In the genomic region with DNA sequence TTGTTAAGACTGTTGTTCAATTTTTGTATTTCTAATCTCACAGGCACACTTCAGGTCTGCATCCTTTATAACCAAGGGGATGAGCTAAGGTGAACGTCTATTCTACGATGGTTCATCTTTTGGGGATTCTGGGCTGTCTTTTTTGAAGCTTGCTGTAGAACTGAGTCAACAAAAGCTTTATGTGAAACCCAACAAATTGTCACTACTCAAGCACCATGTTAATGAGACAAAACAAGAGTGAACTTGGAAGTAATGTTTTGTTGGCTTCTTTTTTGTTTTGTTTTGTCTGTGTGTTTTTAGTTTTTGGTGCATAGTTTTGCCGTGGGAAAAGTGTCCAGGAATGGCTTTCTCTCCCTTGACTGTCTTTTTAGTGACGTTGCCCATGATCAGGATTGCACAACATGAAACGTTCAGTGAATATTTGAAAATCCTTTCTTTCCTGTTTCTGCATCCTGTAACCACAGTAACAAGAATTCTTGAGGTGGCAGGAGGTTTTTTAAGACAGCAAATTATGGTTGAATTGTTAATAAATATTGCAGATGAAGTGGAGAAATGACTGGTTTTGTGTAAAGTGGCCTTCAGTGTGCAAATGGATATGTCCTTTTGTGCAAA, we compare ENCODE assay signal across 18 cellular contexts.
A peak's percentile ranks its signal among the peaks of the same experiment; 100 is the strongest.
DNase-seq lines count a peak whose midpoint lies in the region; ATAC-seq and TF ChIP-seq lines count a peak whose summit lies in the region.
"Had no signal": no experiment of that assay in that cellular context is flagged by ENCODE, and none has a peak within 500 bp of the region (broad histone marks: within the 10 kb centered on the region; RNA-seq: fewer than 3 reads in every experiment).

No MANE protein-coding gene starts in this region.

- H4K5ac ChIP-seq in H9 (ENCODE audit: insufficient read length, low read depth, low read length) = no peak overlapping the region

- no peak overlapping the region for H3K4ac ChIP-seq in H9 (ENCODE audit: low read depth, low read length)

- H3K23me2 ChIP-seq in H9 (ENCODE audit: insufficient read length, low read depth, low read length, poor library complexity, severe bottlenecking) = no peaks in the 10 kb centered on the region

- H4K8ac ChIP-seq in H9 (replicated peaks; ENCODE audit: insufficient read length, low read depth, low read length) = no peak overlapping the region

- H3K4me1 Mint-ChIP-seq in H9 = peaks cover 0 to 2% of the 10 kb centered on the region in 2 experiments; a peak in 1 of 4 replicates
- H3K4me1 Mint-ChIP-seq: natural killer cell had no signal

- no peak overlapping the region for H3T11ph ChIP-seq in H9 (ENCODE audit: low read length)

- H4K91ac ChIP-seq in H9 (ENCODE audit: insufficient read length, low read depth, low read length) = no peak overlapping the region

- H2BK12ac ChIP-seq in H9 (ENCODE audit: insufficient read length, low read depth, low read length) = no peak overlapping the region

- H3K56ac ChIP-seq in H9 (ENCODE audit: insufficient read length, low read depth, low read length) = no peak overlapping the region

- H2AK5ac ChIP-seq in H9 (ENCODE audit: insufficient read length, low read length) = no peak overlapping the region

- no peak for ATAC-seq in HG03565 (IDR thresholded peaks at IDR 0.05; ENCODE audit: unreplicated experiment)
- ATAC-seq: natural killer cell had no signal

- H3K79me2 ChIP-seq in H9 (ENCODE audit: insufficient read depth, low read length) = no peaks in the 10 kb centered on the region

- no peaks in the 10 kb centered on the region for H3K9me3 Mint-ChIP-seq in H9
- H3K9me3 Mint-ChIP-seq: activated CD4-positive, alpha-beta memory T cell treated with anti-CD3 and anti-CD28 coated beads for 36 hours; natural killer cell had no signal

- H3K14ac ChIP-seq in H9 (ENCODE audit: insufficient read depth, low read length) = no peak overlapping the region

- H3K4me1 ChIP-seq in H9 (ENCODE audit: insufficient read depth, low read length) = no peaks in the 10 kb centered on the region
- H3K4me1 ChIP-seq: colonic mucosa, transverse colon had no signal

- no peak overlapping the region for H3K9ac ChIP-seq in H9 (ENCODE audit: extremely low read depth, insufficient read length, low read length)

- H4K20me1 ChIP-seq in H9 (ENCODE audit: control insufficient read depth, insufficient read depth, insufficient read length) = no peaks in the 10 kb centered on the region

- no peak overlapping the region for H2BK20ac ChIP-seq in H9 (ENCODE audit: low read depth, low read length, poor library complexity, severe bottlenecking)

- H3K27ac ChIP-seq in H9 (ENCODE audit: insufficient read length, low read depth, low read length) = no peak overlapping the region
- H3K27ac ChIP-seq: adrenal gland, colonic mucosa, transverse colon had no signal

- H3K79me1 ChIP-seq in H9 (ENCODE audit: insufficient read depth, low read depth, low read length, poor library complexity, severe bottlenecking) = no peaks in the 10 kb centered on the region

- no peak overlapping the region for H3K23ac ChIP-seq in H9 (ENCODE audit: insufficient read length, low read depth, low read length)

- no peak overlapping the region for H2AFZ ChIP-seq in H9 (ENCODE audit: low read length)

- H3K27me3 Mint-ChIP-seq in H9 (ENCODE audit: low read depth) = no peaks in the 10 kb centered on the region; the same call in 1 of the 2 replicates

- no peak overlapping the region for H3K18ac ChIP-seq in H9 (ENCODE audit: insufficient read length, low read depth, low read length)

- H2BK15ac ChIP-seq in H9 (ENCODE audit: low read depth, low read length) = no peak overlapping the region

- H2BK5ac ChIP-seq in H9 (ENCODE audit: insufficient read length, low read length) = no peak overlapping the region

- H3K36me3 Mint-ChIP-seq in H9 (ENCODE audit: insufficient read depth in 1 of 3, low read depth in 3 of 3) = no peaks in the 10 kb centered on the region
- H3K36me3 Mint-ChIP-seq: activated CD4-positive, alpha-beta memory T cell treated with anti-CD3 and anti-CD28 coated beads for 36 hours; natural killer cell had no signal

- no peaks in the 10 kb centered on the region for H3K9me3 ChIP-seq in H9 (ENCODE audit: control insufficient read depth, low read depth, low read length)
- H3K9me3 ChIP-seq: adrenal gland, colonic mucosa, transverse colon had no signal

- no peak for TF ChIP-seq CTCF in AG09309 (IDR thresholded peaks at IDR 0.05; ENCODE audit: control insufficient read depth, insufficient read depth, low read depth, low read length, missing control alignments)
- TF ChIP-seq CTCF in cardiac fibroblast (IDR thresholded peaks at IDR 0.05; ENCODE audit: low read depth, low read length) = no peak
- no peak for TF ChIP-seq CTCF in H9 (conservative IDR thresholded peaks at IDR 0.05)

- no peak overlapping the region for H2BK120ac ChIP-seq in H9 (ENCODE audit: low read depth, low read length, poor library complexity, severe bottlenecking)

- H3K4me2 ChIP-seq in H9 (ENCODE audit: insufficient read depth, insufficient read length, low read length) = no peak overlapping the region

- no peak overlapping the region; a peak in 1 of 5 replicates for H3K4me3 Mint-ChIP-seq in H9
- H3K4me3 Mint-ChIP-seq: activated CD4-positive, alpha-beta memory T cell treated with anti-CD3 and anti-CD28 coated beads for 36 hours; natural killer cell had no signal

- no CpG with 5 or more reads among the region's 5 CpGs for WGBS in H9 (ENCODE audit: extremely low coverage, insufficient read length, low lambda C conversion rate)

- H3K4me3 ChIP-seq in AG09309 (ENCODE audit: control insufficient read depth, low read depth, low read length) = no peak overlapping the region
- no peak overlapping the region for H3K4me3 ChIP-seq in cardiac fibroblast (replicated peaks in 1 of 2; ENCODE audit: low read depth in 2 of 2, low read length in 2 of 2)
- H3K4me3 ChIP-seq: adrenal gland, colonic mucosa, transverse colon had no signal

- H3K27me3 ChIP-seq in H9 (ENCODE audit: insufficient read depth, low read length) = no peaks in the 10 kb centered on the region
- H3K27me3 ChIP-seq: adrenal gland, colonic mucosa, transverse colon had no signal

- no peak overlapping the region for H3K27ac Mint-ChIP-seq in H9
- H3K27ac Mint-ChIP-seq: activated CD4-positive, alpha-beta memory T cell treated with anti-CD3 and anti-CD28 coated beads for 36 hours; natural killer cell had no signal

- DNase-seq in AG09309 (ENCODE audit: low read depth) (peak; percentile 56), HT1080 (ENCODE audit: low read depth) (peak; percentile 38), cardiac fibroblast (ENCODE audit: low read depth in 2 of 2) (peak; percentile 86 to 93), myocyte (ENCODE audit: low read depth) (peak; percentile 55), HPDE6-E6E7 (ENCODE audit: extremely low spot score) (no peak), H9 (no peak)
- no peak for DNase-seq in activated CD4-positive, alpha-beta T cell treated with anti-CD3 and anti-CD28 coated beads, Interleukin-2, amount 50 U/mL, for 4 hours
- DNase-seq: activated CD4-positive, alpha-beta memory T cell treated with anti-CD3 and anti-CD28 coated beads for 36 hours; adrenal gland; C1 segment of cervical spinal cord; colonic mucosa; left ventricle myocardium superior; natural killer cell; NCI-H1436; retina; stimulated activated CD8-positive, alpha-beta memory T cell treated with anti-CD3 and anti-CD28 coated beads, Interleukin-4, amount 100 ng/mL, for 48 hours; transverse colon had no signal

Comparison
In these comparisons a context has a peak if more than half of its experiments do, and no peak if none do; other contexts are left out.
1. DNase-seq: peak in AG09309 (single experiment), HT1080 (single experiment), cardiac fibroblast (2 of 2) and myocyte (single experiment); none in activated CD4-positive, alpha-beta T cell treated with anti-CD3 and anti-CD28 coated beads, Interleukin-2, amount 50 U/mL, for 4 hours (0 of 2), HPDE6-E6E7 (single experiment) and H9 (single experiment).